ENCODE assay signal across 8 cellular contexts in genomic region chr11:130915556-130916237, GRCh38. TPM values are rescaled to one million over a fixed set of nuclear protein-coding genes. Genes with fewer than 3 reads are reported as not detected.
DNase-seq lines count a peak whose midpoint lies in the region; ATAC-seq and TF ChIP-seq lines count a peak whose summit lies in the region.

No MANE protein-coding gene starts in this region.

- in situ Hi-C loops in transverse colon (cut with MboI; ENCODE audit: low pct_ligation_motif_present in 1 of 4, low pct_unique_long_range_greater_than_20kb in 1 of 4, low sequenced_read_pairs in 3 of 4), result loop anchor here in 1 of 4 donors (25.0 kb wide), 1 partner anchor 928 kb away; no protein-coding TSS in a partner anchor

- peaks cover 14% of the 10 kb centered on the region for H3K4me1 Mint-ChIP-seq in activated naive CD8-positive, alpha-beta T cell treated with anti-CD3 and anti-CD28 coated beads, Interleukin-2, amount 10 ng/mL, durations not matched to agents 7 days and 5 days

- peaks cover 0 to 6% (median 0%) of the 10 kb centered on the region in 4 donors for H3K36me3 ChIP-seq in transverse colon

- no peak for TF ChIP-seq CTCF in transverse colon (IDR thresholded peaks at IDR 0.05)

- H3K4me3 ChIP-seq in transverse colon, result peak overlapping the region; percentile 62 to 85 (median 69)

- H3K27ac Mint-ChIP-seq in activated naive CD8-positive, alpha-beta T cell treated with anti-CD3 and anti-CD28 coated beads, Interleukin-2, amount 10 ng/mL, durations not matched to agents 7 days and 5 days, result peak overlapping the region; percentile 79

- H3K4me1 ChIP-seq in transverse colon, result peaks cover 4 to 28% (median 13%) of the 10 kb centered on the region in 4 donors

- TF ChIP-seq EP300 in transverse colon (IDR thresholded peaks at IDR 0.05; ENCODE audit: low read depth), result no peak

- H3K36me3 Mint-ChIP-seq in activated naive CD8-positive, alpha-beta T cell treated with anti-CD3 and anti-CD28 coated beads, Interleukin-2, amount 10 ng/mL, durations not matched to agents 7 days and 5 days, result peaks cover 31% of the 10 kb centered on the region

- WGBS in transverse colon (ENCODE audit: low coverage in 1 of 2), 2 donors, result 20 to 38% methylated on average over 1 to 21 of the region's 23 CpGs

- no peaks in the 10 kb centered on the region for H3K9me3 ChIP-seq in transverse colon

- H3K4me3 Mint-ChIP-seq in activated naive CD8-positive, alpha-beta T cell treated with anti-CD3 and anti-CD28 coated beads, Interleukin-2, amount 10 ng/mL, durations not matched to agents 7 days and 5 days, result peak overlapping the region; percentile 80

- intact Hi-C loops in transverse colon (cut with DNase I; ENCODE audit: low total_unique reads), result no loop called here
- intact Hi-C loops in posterior vena cava (cut with DNase I), result no loop called here

- peak overlapping the region; percentile 83 to 93 (median 90) for H3K27ac ChIP-seq in transverse colon

- DNase-seq in activated naive CD8-positive, alpha-beta T cell treated with anti-CD3 and anti-CD28 coated beads, Interleukin-2, amount 10 ng/mL, durations not matched to agents 7 days and 5 days, result no peak
- peak; percentile 5 for DNase-seq in left kidney (ENCODE audit: low read depth, low spot score)
- DNase-seq in transverse colon, result no peak
- no peak for DNase-seq in posterior vena cava (ENCODE audit: low spot score)
- no peak for DNase-seq in MV-4-11 (lab: John Stamatoyannopoulos, UW)
- DNase-seq in NCI-H510A (lab: John Stamatoyannopoulos, UW), result no peak

- ATAC-seq in GM18508 (IDR thresholded peaks at IDR 0.05; ENCODE audit: insufficient read depth, unreplicated experiment), result peak; percentile 29
- peak; percentile 36 for ATAC-seq in HG03159 (IDR thresholded peaks at IDR 0.05; ENCODE audit: unreplicated experiment)
- peak; percentile 40 for ATAC-seq in activated naive CD8-positive, alpha-beta T cell treated with anti-CD3 and anti-CD28 coated beads, Interleukin-2, amount 10 ng/mL, durations not matched to agents 7 days and 5 days (ENCODE audit: low read depth)

- POLR2A ChIA-PET in activated naive CD8-positive, alpha-beta T cell treated with anti-CD3 and anti-CD28 coated beads, Interleukin-2, amount 10 ng/mL, durations not matched to agents 7 days and 5 days (lab: Charles Lee), result interaction anchor here (1.0 to 1.7 kb wide), 5 partner anchors 11 to 913 kb away, joined by 3 to 8 read pairs (median 5); partner anchors contain the start of gene PRDM10

- no peak for TF ChIP-seq POLR2A in transverse colon (IDR thresholded peaks at IDR 0.05)

- H3K27me3 Mint-ChIP-seq in activated naive CD8-positive, alpha-beta T cell treated with anti-CD3 and anti-CD28 coated beads, Interleukin-2, amount 10 ng/mL, durations not matched to agents 7 days and 5 days, result no peaks in the 10 kb centered on the region

- no peaks in the 10 kb centered on the region for H3K9me3 Mint-ChIP-seq in activated naive CD8-positive, alpha-beta T cell treated with anti-CD3 and anti-CD28 coated beads, Interleukin-2, amount 10 ng/mL, durations not matched to agents 7 days and 5 days

- no peaks in the 10 kb centered on the region for H3K27me3 ChIP-seq in transverse colon

RNA-seq across cellular contexts. Expression of gene SNX19, which starts 0.6 kb away (rescaled TPM):
- 10 to 100 TPM; 47.7 to 49.4 TPM for total RNA-seq in activated naive CD8-positive, alpha-beta T cell treated with anti-CD3 and anti-CD28 coated beads, Interleukin-2, amount 10 ng/mL, durations not matched to agents 7 days and 5 days
- total RNA-seq in transverse colon (100 to 1,000 TPM in 3 of 4 donors, 10 to 100 TPM in 1; 89.8 to 193 (median 137) TPM), posterior vena cava (10 to 100 TPM; 43.9 to 62.1 TPM)
